Comparison of ENCODE assay signal across 32 cellular contexts in the genomic region with DNA sequence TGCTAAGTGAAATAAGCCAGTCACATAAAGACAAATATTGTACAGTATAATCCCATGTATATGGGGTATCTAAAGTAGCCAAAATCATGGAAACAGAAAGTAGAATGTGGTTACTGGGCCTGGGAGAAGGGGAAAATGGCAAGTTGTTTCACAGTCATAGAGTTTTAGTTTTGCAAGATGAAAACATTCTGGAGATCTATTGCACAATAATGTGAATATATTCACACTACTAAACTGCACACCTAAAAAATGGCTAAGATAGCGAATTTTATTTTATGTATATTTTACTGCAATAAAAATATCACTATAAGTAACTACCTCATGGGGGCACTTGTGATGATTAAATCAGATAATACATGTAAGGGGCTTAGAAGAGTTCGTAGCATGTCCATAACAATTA.
"Had no signal": no experiment of that assay in that cellular context is flagged by ENCODE, and none has a peak within 500 bp of the region (broad histone marks: within the 10 kb centered on the region; RNA-seq: fewer than 3 reads in every experiment).

No MANE protein-coding gene starts in this region.

- H3K4me3 ChIP-seq: ascending aorta had no signal

- H3K4me3 Mint-ChIP-seq: activated B cell treated with CpG ODN at 0.5 μM for 24 hours; activated CD4-positive, alpha-beta memory T cell treated with anti-CD3 and anti-CD28 coated beads, Interleukin-2, amount 10 ng/mL, durations not matched to agents 7 days and 5 days; activated CD4-positive, alpha-beta T cell treated with anti-CD3 and anti-CD28 coated beads, Interleukin-2, amount 10 ng/mL, durations not matched to agents 24 days and 14 days; activated CD8-positive, alpha-beta memory T cell treated with anti-CD3 and anti-CD28 coated beads, Interleukin-2, amount 10 ng/mL, durations not matched to agents 7 days and 5 days; activated CD8-positive, alpha-beta T cell treated with anti-CD3 and anti-CD28 coated beads, Interleukin-2, amount 10 ng/mL, durations not matched to agents 7 days and 5 days; activated naive CD4-positive, alpha-beta T cell treated with anti-CD3 and anti-CD28 coated beads, Interleukin-2, amount 10 ng/mL, durations not matched to agents 7 days and 5 days; activated naive CD4-positive, alpha-beta T cell treated with anti-CD3 and anti-CD28 coated beads, Interleukin-2, amount 50 U/mL, for 24 hours; activated naive CD8-positive, alpha-beta T cell; activated naive CD8-positive, alpha-beta T cell treated with anti-CD3 and anti-CD28 coated beads, Interleukin-2, amount 10 ng/mL, durations not matched to agents 7 days and 5 days; activated naive CD8-positive, alpha-beta T cell treated with anti-CD3 and anti-CD28 coated beads, Interleukin-2, amount 50 U/mL, for 24 hours; activated T-cell treated with anti-CD3 and anti-CD28 coated beads, Interleukin-2, amount 50 U/mL, for 24 hours; brain; T-helper 1 cell treated with Interleukin-12 subunit alpha and Interleukin-12 subunit beta and Interleukin-4 antibody, amounts not matched to agents 30 μg/mL and 1 μg/mL, for 36 hours; T-helper 2 cell treated with Interferon-gamma antibody and Interleukin-4, amounts not matched to agents 5 μg/mL and 100 μg/mL, for 36 hours had no signal

- H3K27me3 Mint-ChIP-seq: activated B cell treated with CpG ODN at 0.5 μM for 24 hours; activated CD4-positive, alpha-beta memory T cell treated with anti-CD3 and anti-CD28 coated beads, Interleukin-2, amount 10 ng/mL, durations not matched to agents 7 days and 5 days; activated CD4-positive, alpha-beta T cell treated with anti-CD3 and anti-CD28 coated beads, Interleukin-2, amount 10 ng/mL, durations not matched to agents 24 days and 14 days; activated CD8-positive, alpha-beta memory T cell treated with anti-CD3 and anti-CD28 coated beads, Interleukin-2, amount 10 ng/mL, durations not matched to agents 7 days and 5 days; activated naive CD4-positive, alpha-beta T cell treated with anti-CD3 and anti-CD28 coated beads, Interleukin-2, amount 10 ng/mL, durations not matched to agents 7 days and 5 days; activated naive CD8-positive, alpha-beta T cell treated with anti-CD3 and anti-CD28 coated beads, Interleukin-2, amount 10 ng/mL, durations not matched to agents 7 days and 5 days; activated naive CD8-positive, alpha-beta T cell treated with anti-CD3 and anti-CD28 coated beads, Interleukin-2, amount 50 U/mL, for 24 hours; activated T-cell treated with anti-CD3 and anti-CD28 coated beads, Interleukin-2, amount 50 U/mL, for 24 hours; brain had no signal

- H3K27ac ChIP-seq: ascending aorta, VCaP had no signal

- H3K27ac Mint-ChIP-seq: activated B cell treated with CpG ODN at 0.5 μM for 24 hours; activated CD4-positive, alpha-beta memory T cell treated with anti-CD3 and anti-CD28 coated beads, Interleukin-2, amount 10 ng/mL, durations not matched to agents 7 days and 5 days; activated CD4-positive, alpha-beta T cell treated with anti-CD3 and anti-CD28 coated beads, Interleukin-2, amount 10 ng/mL, durations not matched to agents 24 days and 14 days; activated CD8-positive, alpha-beta memory T cell treated with anti-CD3 and anti-CD28 coated beads, Interleukin-2, amount 10 ng/mL, durations not matched to agents 7 days and 5 days; activated CD8-positive, alpha-beta T cell treated with anti-CD3 and anti-CD28 coated beads, Interleukin-2, amount 10 ng/mL, durations not matched to agents 7 days and 5 days; activated naive CD4-positive, alpha-beta T cell treated with anti-CD3 and anti-CD28 coated beads, Interleukin-2, amount 10 ng/mL, durations not matched to agents 7 days and 5 days; activated naive CD4-positive, alpha-beta T cell treated with anti-CD3 and anti-CD28 coated beads, Interleukin-2, amount 50 U/mL, for 24 hours; activated naive CD8-positive, alpha-beta T cell; activated naive CD8-positive, alpha-beta T cell treated with anti-CD3 and anti-CD28 coated beads, Interleukin-2, amount 10 ng/mL, durations not matched to agents 7 days and 5 days; activated naive CD8-positive, alpha-beta T cell treated with anti-CD3 and anti-CD28 coated beads, Interleukin-2, amount 50 U/mL, for 24 hours; activated T-cell treated with anti-CD3 and anti-CD28 coated beads, Interleukin-2, amount 50 U/mL, for 24 hours; activated T-helper 2 cell treated with anti-CD3 and anti-CD28 coated beads, Interferon-gamma antibody, Interleukin-2, Interleukin-4, amounts not matched to agents 10 μg/mL and 5 μg/mL and 100 μg/mL, durations not matched to agents 14 hours and 24 hours and 36 hours; brain; T-helper 1 cell treated with Interleukin-12 subunit alpha and Interleukin-12 subunit beta and Interleukin-4 antibody, amounts not matched to agents 30 μg/mL and 1 μg/mL, for 36 hours; T-helper 2 cell treated with Interferon-gamma antibody and Interleukin-4, amounts not matched to agents 5 μg/mL and 100 μg/mL, for 36 hours had no signal

- H3K27me3 ChIP-seq: ascending aorta had no signal

- H3K4me1 Mint-ChIP-seq: activated B cell treated with CpG ODN at 0.5 μM for 24 hours; activated CD4-positive, alpha-beta memory T cell treated with anti-CD3 and anti-CD28 coated beads, Interleukin-2, amount 10 ng/mL, durations not matched to agents 7 days and 5 days; activated CD8-positive, alpha-beta memory T cell treated with anti-CD3 and anti-CD28 coated beads, Interleukin-2, amount 10 ng/mL, durations not matched to agents 7 days and 5 days; activated naive CD4-positive, alpha-beta T cell treated with anti-CD3 and anti-CD28 coated beads, Interleukin-2, amount 10 ng/mL, durations not matched to agents 7 days and 5 days; activated naive CD4-positive, alpha-beta T cell treated with anti-CD3 and anti-CD28 coated beads, Interleukin-2, amount 50 U/mL, for 24 hours; activated naive CD8-positive, alpha-beta T cell treated with anti-CD3 and anti-CD28 coated beads, Interleukin-2, amount 10 ng/mL, durations not matched to agents 7 days and 5 days had no signal

- H3K9me3 Mint-ChIP-seq: activated B cell treated with CpG ODN at 0.5 μM for 24 hours; activated CD4-positive, alpha-beta memory T cell treated with anti-CD3 and anti-CD28 coated beads, Interleukin-2, amount 10 ng/mL, durations not matched to agents 7 days and 5 days; activated CD4-positive, alpha-beta T cell treated with anti-CD3 and anti-CD28 coated beads, Interleukin-2, amount 10 ng/mL, durations not matched to agents 24 days and 14 days; activated naive CD4-positive, alpha-beta T cell treated with anti-CD3 and anti-CD28 coated beads, Interleukin-2, amount 10 ng/mL, durations not matched to agents 7 days and 5 days; activated naive CD4-positive, alpha-beta T cell treated with anti-CD3 and anti-CD28 coated beads, Interleukin-2, amount 50 U/mL, for 24 hours; activated naive CD8-positive, alpha-beta T cell treated with anti-CD3 and anti-CD28 coated beads, Interleukin-2, amount 10 ng/mL, durations not matched to agents 7 days and 5 days; activated naive CD8-positive, alpha-beta T cell treated with anti-CD3 and anti-CD28 coated beads, Interleukin-2, amount 50 U/mL, for 24 hours; activated T-cell treated with anti-CD3 and anti-CD28 coated beads, Interleukin-2, amount 50 U/mL, for 24 hours; activated T-helper 2 cell treated with anti-CD3 and anti-CD28 coated beads, Interferon-gamma antibody, Interleukin-2, Interleukin-4, amounts not matched to agents 10 μg/mL and 5 μg/mL and 100 μg/mL, durations not matched to agents 14 hours and 24 hours and 36 hours; T-helper 1 cell treated with Interleukin-12 subunit alpha and Interleukin-12 subunit beta and Interleukin-4 antibody, amounts not matched to agents 30 μg/mL and 1 μg/mL, for 36 hours; T-helper 2 cell treated with Interferon-gamma antibody and Interleukin-4, amounts not matched to agents 5 μg/mL and 100 μg/mL, for 36 hours had no signal

- ATAC-seq: activated CD8-positive, alpha-beta memory T cell treated with anti-CD3 and anti-CD28 coated beads, Interleukin-2, amount 10 ng/mL, durations not matched to agents 7 days and 5 days; activated CD8-positive, alpha-beta T cell treated with anti-CD3 and anti-CD28 coated beads, Interleukin-2, amount 10 ng/mL, durations not matched to agents 7 days and 5 days; activated naive CD8-positive, alpha-beta T cell treated with anti-CD3 and anti-CD28 coated beads, Interleukin-2, amount 50 U/mL, for 24 hours had no signal

- H3K36me3 Mint-ChIP-seq: activated CD8-positive, alpha-beta memory T cell treated with anti-CD3 and anti-CD28 coated beads, Interleukin-2, amount 10 ng/mL, durations not matched to agents 7 days and 5 days; activated naive CD4-positive, alpha-beta T cell treated with anti-CD3 and anti-CD28 coated beads, Interleukin-2, amount 10 ng/mL, durations not matched to agents 7 days and 5 days; activated naive CD8-positive, alpha-beta T cell treated with anti-CD3 and anti-CD28 coated beads, Interleukin-2, amount 10 ng/mL, durations not matched to agents 7 days and 5 days had no signal

- H3K9me3 ChIP-seq: ascending aorta had no signal

- DNase-seq: activated B cell treated with CpG ODN at 0.5 μM for 24 hours; activated CD4-positive, alpha-beta memory T cell treated with anti-CD3 and anti-CD28 coated beads, Interleukin-2, amount 10 ng/mL, durations not matched to agents 7 days and 5 days; activated CD4-positive, alpha-beta T cell treated with anti-CD3 and anti-CD28 coated beads for 4 hours; activated CD4-positive, alpha-beta T cell treated with anti-CD3 and anti-CD28 coated beads, Interleukin-2, amount 10 ng/mL, durations not matched to agents 24 days and 14 days; activated CD4-positive, alpha-beta T cell treated with anti-CD3 and anti-CD28 coated beads, Interleukin-2, amount 50 U/mL, for 48 hours; activated CD4-positive, CD25-positive, alpha-beta regulatory T cell treated with anti-CD3 and anti-CD28 coated beads, Interleukin-2, amount 50 U/mL, for 72 hours; activated CD8-positive, alpha-beta memory T cell treated with anti-CD3 and anti-CD28 coated beads for 24 hours; activated CD8-positive, alpha-beta memory T cell treated with anti-CD3 and anti-CD28 coated beads, Interleukin-2, amount 10 ng/mL, durations not matched to agents 7 days and 5 days; activated CD8-positive, alpha-beta memory T cell treated with anti-CD3 and anti-CD28 coated beads, Interleukin-2, amount 50 U/mL, for 48 hours; activated CD8-positive, alpha-beta T cell treated with anti-CD3 and anti-CD28 coated beads, Interleukin-2, amount 10 ng/mL, durations not matched to agents 7 days and 5 days; activated effector memory CD4-positive, alpha-beta T cell treated with Interleukin-2 at 50 U/mL for 16 hours; activated gamma-delta T cell; activated naive CD4-positive, alpha-beta T cell treated with anti-CD3 and anti-CD28 coated beads, Interleukin-2, amount 10 ng/mL, durations not matched to agents 7 days and 5 days; activated naive CD4-positive, alpha-beta T cell treated with Interleukin-2 at 50 U/mL for 16 hours; activated naive CD8-positive, alpha-beta T cell treated with anti-CD3 and anti-CD28 coated beads, Interleukin-2, amount 10 ng/mL, durations not matched to agents 7 days and 5 days; activated naive CD8-positive, alpha-beta T cell treated with anti-CD3 and anti-CD28 coated beads, Interleukin-2, amount 50 U/mL, for 24 hours; activated T-cell treated with anti-CD3 and anti-CD28 coated beads, Interleukin-2, amount 50 U/mL, for 24 hours; activated T-cell treated with anti-CD3 and anti-CD28 coated beads, Interleukin-2, amount 50 U/mL, for 48 hours; amygdala; anterior cingulate cortex; central memory CD4-positive, alpha-beta T cell; T-helper 2 cell; T-helper 9 cell had no signal

- FAIRE-seq: TTC549 had no signal

- H3K36me3 ChIP-seq: ascending aorta had no signal
